11 cellular contexts compared by ENCODE assay signal in genomic region chr3:185069583-185070030, GRCh38.
DNase-seq lines count a peak whose midpoint lies in the region; ATAC-seq, FAIRE-seq and TF ChIP-seq lines count a peak whose summit lies in the region.
"Had no signal": no experiment of that assay in that cellular context is flagged by ENCODE, and none has a peak within 500 bp of the region (broad histone marks: within the 10 kb centered on the region; RNA-seq: fewer than 3 reads in every experiment).

No MANE protein-coding gene starts in this region.

- H3K9me3 ChIP-seq in mucosa of descending colon, result no peaks in the 10 kb centered on the region

- H3K4me3 Mint-ChIP-seq in WTC11, result no peak overlapping the region
- H3K4me3 Mint-ChIP-seq: activated naive CD8-positive, alpha-beta T cell treated with anti-CD3 and anti-CD28 coated beads, Interleukin-2, amount 10 ng/mL, durations not matched to agents 7 days and 5 days; CD4-positive, alpha-beta memory T cell had no signal

- ATAC-seq in WTC11 (peak; percentile 77), mucosa of descending colon (peak; percentile 67)

- POLR2A ChIA-PET in WTC11 (lab: Charles Lee), result no interaction called here

- H3K36me3 Mint-ChIP-seq in WTC11, result no peaks in the 10 kb centered on the region
- H3K36me3 Mint-ChIP-seq: activated naive CD8-positive, alpha-beta T cell treated with anti-CD3 and anti-CD28 coated beads, Interleukin-2, amount 10 ng/mL, durations not matched to agents 7 days and 5 days; CD4-positive, alpha-beta memory T cell had no signal

- CTCF ChIA-PET in WTC11 (lab: Charles Lee), result interaction anchor here (0.6 to 3.3 kb wide), 25 partner anchors 8 to 238 kb away, joined by 3 to 48 read pairs (median 5); partner anchors contain the start of gene C3orf70

- peak; percentile 40 for TF ChIP-seq CTCF in D721Med (IDR thresholded peaks at IDR 0.05; ENCODE audit: insufficient read depth, missing control alignments)
- TF ChIP-seq CTCF in WTC11 (IDR thresholded peaks at IDR 0.05), result 0 out of 2 replicates have a peak, but pooled peaks have one; percentile 11
- no peak for TF ChIP-seq CTCF in mucosa of descending colon (IDR thresholded peaks at IDR 0.05)
- TF ChIP-seq CTCF in GM10266 (IDR thresholded peaks at IDR 0.05; ENCODE audit: control insufficient read depth, insufficient read depth, low read depth, missing control alignments), result no peak

- DNase-seq in D721Med (ENCODE audit: insufficient read length, low spot score) (no peak), HuH-7 (ENCODE audit: low spot score) (peak; percentile 59), WTC11 (ENCODE audit: low spot score) (peak; percentile 88), mucosa of descending colon (peak; percentile 62 to 73 (median 66)), GM10266 (ENCODE audit: extremely low spot score) (no peak), cortex of kidney (lab: John Stamatoyannopoulos, UW) (no peak), RCC 7860 (ENCODE audit: low spot score) (no peak), putamen (ENCODE audit: low spot score) (no peak)
- DNase-seq: activated naive CD8-positive, alpha-beta T cell treated with anti-CD3 and anti-CD28 coated beads, Interleukin-2, amount 10 ng/mL, durations not matched to agents 7 days and 5 days; CD4-positive, alpha-beta memory T cell; NCI-H774 had no signal

- no peaks in the 10 kb centered on the region for H3K27me3 Mint-ChIP-seq in WTC11 (ENCODE audit: low read depth)
- H3K27me3 Mint-ChIP-seq: activated naive CD8-positive, alpha-beta T cell treated with anti-CD3 and anti-CD28 coated beads, Interleukin-2, amount 10 ng/mL, durations not matched to agents 7 days and 5 days had no signal

- H3K4me1 Mint-ChIP-seq in WTC11, result peaks cover 16% of the 10 kb centered on the region
- H3K4me1 Mint-ChIP-seq: activated naive CD8-positive, alpha-beta T cell treated with anti-CD3 and anti-CD28 coated beads, Interleukin-2, amount 10 ng/mL, durations not matched to agents 7 days and 5 days; CD4-positive, alpha-beta memory T cell had no signal

- no peak overlapping the region; the same call in 1 of the 2 replicates for H3K27ac Mint-ChIP-seq in WTC11
- H3K27ac Mint-ChIP-seq: activated naive CD8-positive, alpha-beta T cell treated with anti-CD3 and anti-CD28 coated beads, Interleukin-2, amount 10 ng/mL, durations not matched to agents 7 days and 5 days had no signal

- no peak for FAIRE-seq in D721Med (lab: Jason Lieb, UNC)
- FAIRE-seq in RCC 7860 (lab: Jason Lieb, UNC), result no peak

- H3K36me3 ChIP-seq in mucosa of descending colon (ENCODE audit: low read depth), result no peaks in the 10 kb centered on the region

- intact Hi-C loops in mucosa of descending colon (cut with DNase I, micrococcal nuclease), result loop anchor here in 1 of 2 donors (10.0 kb wide), 1 partner anchor 105 kb away; no protein-coding TSS in a partner anchor

- H3K9me3 Mint-ChIP-seq in WTC11, result no peaks in the 10 kb centered on the region

- H3K4me3 ChIP-seq in mucosa of descending colon, result no peak overlapping the region

- H3K4me1 ChIP-seq in mucosa of descending colon (ENCODE audit: low read depth), result peaks cover 19% of the 10 kb centered on the region

TF ChIP-seq in WTC11, 78 proteins besides CTCF, POLR2A, EP300 and RAD21:
- no peak for TF ChIP-seq EMX1 (CRISPR knock-in tag; IDR thresholded peaks at IDR 0.05)
- no peak for TF ChIP-seq TEAD4 (CRISPR knock-in tag; IDR thresholded peaks at IDR 0.05)
- TF ChIP-seq ZNF425 (CRISPR knock-in tag; conservative IDR thresholded peaks at IDR 0.05), result no peak
- TF ChIP-seq NR2C2 (CRISPR knock-in tag; IDR thresholded peaks at IDR 0.05), result no peak
- TF ChIP-seq ZNF232 (CRISPR knock-in tag; IDR thresholded peaks at IDR 0.05), result no peak
- TF ChIP-seq NR1H2 (CRISPR knock-in tag; IDR thresholded peaks at IDR 0.05), result no peak
- no peak for TF ChIP-seq USF2 (CRISPR knock-in tag; IDR thresholded peaks at IDR 0.05)
- TF ChIP-seq SP1 (CRISPR knock-in tag; conservative IDR thresholded peaks at IDR 0.05), result no peak
- TF ChIP-seq ZNF281 (CRISPR knock-in tag; IDR thresholded peaks at IDR 0.05), result no peak

Comparison
In these comparisons a context has a peak if more than half of its experiments do, and no peak if none do; other contexts are left out.
1. DNase-seq: peak in HuH-7 (single experiment), WTC11 (single experiment) and mucosa of descending colon (3 of 3); none in D721Med (single experiment), GM10266 (single experiment), cortex of kidney (single experiment), RCC 7860 (single experiment) and putamen (single experiment).
2. CTCF ChIP-seq: peak in D721Med (single experiment) and WTC11 (single experiment); none in mucosa of descending colon (single experiment) and GM10266 (single experiment).